In the genomic region with DNA sequence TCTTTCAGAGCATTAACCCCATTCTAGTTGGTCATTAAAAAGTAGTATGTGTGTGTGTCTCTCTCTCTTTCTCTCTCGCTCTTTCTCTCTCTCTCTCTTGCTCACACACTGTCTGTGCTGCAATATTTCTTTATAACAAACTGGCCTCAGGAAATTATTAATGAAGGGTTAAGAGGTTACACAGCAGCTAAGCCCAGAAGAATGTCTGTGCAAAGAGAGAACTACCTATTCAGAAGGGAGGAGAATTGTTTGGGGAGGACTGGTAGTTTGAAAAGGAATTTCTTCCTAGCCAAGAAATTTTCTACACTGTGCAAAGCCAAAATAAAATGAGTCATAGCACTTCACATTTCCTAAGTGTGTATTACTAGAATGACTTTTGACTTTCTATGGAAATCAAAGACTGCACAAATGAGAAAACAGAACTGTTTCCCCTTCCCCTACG, we compare ENCODE assay signal across 1 cellular context.
TF ChIP-seq lines count a peak whose summit lies in the region.

No MANE protein-coding gene starts in this region.

TF ChIP-seq in HEK293, 187 proteins besides CTCF, POLR2A, EP300 and RAD21 (continued from another document and continues in another):
- TF ChIP-seq, protein P1, sequence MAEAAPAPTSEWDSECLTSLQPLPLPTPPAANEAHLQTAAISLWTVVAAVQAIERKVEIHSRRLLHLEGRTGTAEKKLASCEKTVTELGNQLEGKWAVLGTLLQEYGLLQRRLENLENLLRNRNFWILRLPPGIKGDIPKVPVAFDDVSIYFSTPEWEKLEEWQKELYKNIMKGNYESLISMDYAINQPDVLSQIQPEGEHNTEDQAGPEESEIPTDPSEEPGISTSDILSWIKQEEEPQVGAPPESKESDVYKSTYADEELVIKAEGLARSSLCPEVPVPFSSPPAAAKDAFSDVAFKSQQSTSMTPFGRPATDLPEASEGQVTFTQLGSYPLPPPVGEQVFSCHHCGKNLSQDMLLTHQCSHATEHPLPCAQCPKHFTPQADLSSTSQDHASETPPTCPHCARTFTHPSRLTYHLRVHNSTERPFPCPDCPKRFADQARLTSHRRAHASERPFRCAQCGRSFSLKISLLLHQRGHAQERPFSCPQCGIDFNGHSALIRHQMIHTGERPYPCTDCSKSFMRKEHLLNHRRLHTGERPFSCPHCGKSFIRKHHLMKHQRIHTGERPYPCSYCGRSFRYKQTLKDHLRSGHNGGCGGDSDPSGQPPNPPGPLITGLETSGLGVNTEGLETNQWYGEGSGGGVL (tag by site-specific recombination; IDR thresholded peaks at IDR 0.05): no peak
- no peak for TF ChIP-seq ZBTB7A (tag by site-specific recombination; IDR thresholded peaks at IDR 0.05; ENCODE audit: low read depth)
- TF ChIP-seq ZNF529 (tag by site-specific recombination; IDR thresholded peaks at IDR 0.05; ENCODE audit: insufficient replicate concordance): no peak
- TF ChIP-seq HOXC10 (CRISPR knock-in tag; IDR thresholded peaks at IDR 0.05): no peak
- no peak for TF ChIP-seq FEZF1 (tag by site-specific recombination; IDR thresholded peaks at IDR 0.05)
- peak; percentile 44; the same call in 1 of the 2 replicates for TF ChIP-seq PRDM1 (tag by site-specific recombination; IDR thresholded peaks at IDR 0.05)
- TF ChIP-seq ZNF629 (tag by site-specific recombination; IDR thresholded peaks at IDR 0.05): 0 out of 2 replicates have a peak, but pooled peaks have one; percentile 16
- no peak for TF ChIP-seq ZNF670 (tag by site-specific recombination; IDR thresholded peaks at IDR 0.05; ENCODE audit: low read depth)
- TF ChIP-seq ZNF112 (tag by site-specific recombination; IDR thresholded peaks at IDR 0.05): no peak
- no peak for TF ChIP-seq ZNF202 (tag by site-specific recombination; IDR thresholded peaks at IDR 0.05; ENCODE audit: borderline replicate concordance)
- no peak for TF ChIP-seq ZNF157 (tag by site-specific recombination; IDR thresholded peaks at IDR 0.05)
- TF ChIP-seq, protein P2, sequence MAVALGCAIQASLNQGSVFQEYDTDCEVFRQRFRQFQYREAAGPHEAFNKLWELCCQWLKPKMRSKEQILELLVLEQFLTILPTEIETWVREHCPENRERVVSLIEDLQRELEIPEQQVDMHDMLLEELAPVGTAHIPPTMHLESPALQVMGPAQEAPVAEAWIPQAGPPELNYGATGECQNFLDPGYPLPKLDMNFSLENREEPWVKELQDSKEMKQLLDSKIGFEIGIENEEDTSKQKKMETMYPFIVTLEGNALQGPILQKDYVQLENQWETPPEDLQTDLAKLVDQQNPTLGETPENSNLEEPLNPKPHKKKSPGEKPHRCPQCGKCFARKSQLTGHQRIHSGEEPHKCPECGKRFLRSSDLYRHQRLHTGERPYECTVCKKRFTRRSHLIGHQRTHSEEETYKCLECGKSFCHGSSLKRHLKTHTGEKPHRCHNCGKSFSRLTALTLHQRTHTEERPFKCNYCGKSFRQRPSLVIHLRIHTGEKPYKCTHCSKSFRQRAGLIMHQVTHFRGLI (tag by site-specific recombination; IDR thresholded peaks at IDR 0.05): no peak
- TF ChIP-seq, protein P3, sequence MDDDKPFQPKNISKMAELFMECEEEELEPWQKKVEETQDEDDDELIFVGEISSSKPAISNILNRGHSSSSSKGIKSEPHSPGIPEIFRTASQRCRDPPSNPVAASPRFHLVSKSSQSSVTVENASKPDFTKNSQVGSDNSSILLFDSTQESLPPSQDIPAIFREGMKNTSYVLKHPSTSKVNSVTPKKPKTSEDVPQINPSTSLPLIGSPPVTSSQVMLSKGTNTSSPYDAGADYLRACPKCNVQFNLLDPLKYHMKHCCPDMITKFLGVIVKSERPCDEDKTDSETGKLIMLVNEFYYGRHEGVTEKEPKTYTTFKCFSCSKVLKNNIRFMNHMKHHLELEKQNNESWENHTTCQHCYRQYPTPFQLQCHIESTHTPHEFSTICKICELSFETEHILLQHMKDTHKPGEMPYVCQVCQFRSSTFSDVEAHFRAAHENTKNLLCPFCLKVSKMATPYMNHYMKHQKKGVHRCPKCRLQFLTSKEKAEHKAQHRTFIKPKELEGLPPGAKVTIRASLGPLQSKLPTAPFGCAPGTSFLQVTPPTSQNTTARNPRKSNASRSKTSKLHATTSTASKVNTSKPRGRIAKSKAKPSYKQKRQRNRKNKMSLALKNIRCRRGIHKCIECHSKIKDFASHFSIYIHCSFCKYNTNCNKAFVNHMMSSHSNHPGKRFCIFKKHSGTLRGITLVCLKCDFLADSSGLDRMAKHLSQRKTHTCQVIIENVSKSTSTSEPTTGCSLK (tag by site-specific recombination; IDR thresholded peaks at IDR 0.05): no peak
- peak; percentile 46 for TF ChIP-seq OSR2 (tag by site-specific recombination; IDR thresholded peaks at IDR 0.05)
- no peak for TF ChIP-seq ZNF510 (tag by site-specific recombination; IDR thresholded peaks at IDR 0.05; ENCODE audit: insufficient replicate concordance)
- TF ChIP-seq ZNF2 (tag by site-specific recombination; IDR thresholded peaks at IDR 0.05): no peak
- TF ChIP-seq ZNF24 (tag by site-specific recombination; IDR thresholded peaks at IDR 0.05): no peak
- TF ChIP-seq, protein P4, sequence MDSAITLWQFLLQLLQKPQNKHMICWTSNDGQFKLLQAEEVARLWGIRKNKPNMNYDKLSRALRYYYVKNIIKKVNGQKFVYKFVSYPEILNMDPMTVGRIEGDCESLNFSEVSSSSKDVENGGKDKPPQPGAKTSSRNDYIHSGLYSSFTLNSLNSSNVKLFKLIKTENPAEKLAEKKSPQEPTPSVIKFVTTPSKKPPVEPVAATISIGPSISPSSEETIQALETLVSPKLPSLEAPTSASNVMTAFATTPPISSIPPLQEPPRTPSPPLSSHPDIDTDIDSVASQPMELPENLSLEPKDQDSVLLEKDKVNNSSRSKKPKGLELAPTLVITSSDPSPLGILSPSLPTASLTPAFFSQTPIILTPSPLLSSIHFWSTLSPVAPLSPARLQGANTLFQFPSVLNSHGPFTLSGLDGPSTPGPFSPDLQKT (IDR thresholded peaks at IDR 0.05; ENCODE audit: borderline replicate concordance, low read depth, low read length): no peak
- TF ChIP-seq, protein P5, sequence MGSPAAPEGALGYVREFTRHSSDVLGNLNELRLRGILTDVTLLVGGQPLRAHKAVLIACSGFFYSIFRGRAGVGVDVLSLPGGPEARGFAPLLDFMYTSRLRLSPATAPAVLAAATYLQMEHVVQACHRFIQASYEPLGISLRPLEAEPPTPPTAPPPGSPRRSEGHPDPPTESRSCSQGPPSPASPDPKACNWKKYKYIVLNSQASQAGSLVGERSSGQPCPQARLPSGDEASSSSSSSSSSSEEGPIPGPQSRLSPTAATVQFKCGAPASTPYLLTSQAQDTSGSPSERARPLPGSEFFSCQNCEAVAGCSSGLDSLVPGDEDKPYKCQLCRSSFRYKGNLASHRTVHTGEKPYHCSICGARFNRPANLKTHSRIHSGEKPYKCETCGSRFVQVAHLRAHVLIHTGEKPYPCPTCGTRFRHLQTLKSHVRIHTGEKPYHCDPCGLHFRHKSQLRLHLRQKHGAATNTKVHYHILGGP (tag by site-specific recombination; IDR thresholded peaks at IDR 0.05): peak; percentile 86
- TF ChIP-seq MZF1 (tag by site-specific recombination; IDR thresholded peaks at IDR 0.05; ENCODE audit: borderline replicate concordance): no peak
- TF ChIP-seq ZBTB20 (tag by site-specific recombination; IDR thresholded peaks at IDR 0.05): no peak
- TF ChIP-seq, protein P6, sequence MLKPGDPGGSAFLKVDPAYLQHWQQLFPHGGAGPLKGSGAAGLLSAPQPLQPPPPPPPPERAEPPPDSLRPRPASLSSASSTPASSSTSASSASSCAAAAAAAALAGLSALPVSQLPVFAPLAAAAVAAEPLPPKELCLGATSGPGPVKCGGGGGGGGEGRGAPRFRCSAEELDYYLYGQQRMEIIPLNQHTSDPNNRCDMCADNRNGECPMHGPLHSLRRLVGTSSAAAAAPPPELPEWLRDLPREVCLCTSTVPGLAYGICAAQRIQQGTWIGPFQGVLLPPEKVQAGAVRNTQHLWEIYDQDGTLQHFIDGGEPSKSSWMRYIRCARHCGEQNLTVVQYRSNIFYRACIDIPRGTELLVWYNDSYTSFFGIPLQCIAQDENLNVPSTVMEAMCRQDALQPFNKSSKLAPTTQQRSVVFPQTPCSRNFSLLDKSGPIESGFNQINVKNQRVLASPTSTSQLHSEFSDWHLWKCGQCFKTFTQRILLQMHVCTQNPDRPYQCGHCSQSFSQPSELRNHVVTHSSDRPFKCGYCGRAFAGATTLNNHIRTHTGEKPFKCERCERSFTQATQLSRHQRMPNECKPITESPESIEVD (tag by site-specific recombination; IDR thresholded peaks at IDR 0.05): peak; percentile 82
- TF ChIP-seq ZIC2 (tag by site-specific recombination; IDR thresholded peaks at IDR 0.05): no peak
- no peak for TF ChIP-seq ZNF138 (tag by site-specific recombination; IDR thresholded peaks at IDR 0.05; ENCODE audit: borderline replicate concordance)
- no peak for TF ChIP-seq ZNF239 (tag by site-specific recombination; IDR thresholded peaks at IDR 0.05)
- TF ChIP-seq ZNF654 (tag by site-specific recombination; IDR thresholded peaks at IDR 0.05; ENCODE audit: low read depth): no peak
- TF ChIP-seq ZNF677 (tag by site-specific recombination; IDR thresholded peaks at IDR 0.05): no peak
- peak; percentile 70 for TF ChIP-seq ZNF366 (tag by site-specific recombination; conservative IDR thresholded peaks at IDR 0.05)
- no peak for TF ChIP-seq ZNF223 (tag by site-specific recombination; IDR thresholded peaks at IDR 0.05)
- no peak for TF ChIP-seq BCL11B (tag by site-specific recombination; IDR thresholded peaks at IDR 0.05; ENCODE audit: low read depth)
- no peak for TF ChIP-seq ZSCAN23 (tag by site-specific recombination; IDR thresholded peaks at IDR 0.05)
- no peak for TF ChIP-seq ZNF175 (tag by site-specific recombination; IDR thresholded peaks at IDR 0.05)
- no peak for TF ChIP-seq ZNF48 (tag by site-specific recombination; IDR thresholded peaks at IDR 0.05)
- TF ChIP-seq ZNF555 (tag by site-specific recombination; conservative IDR thresholded peaks at IDR 0.05): no peak
- TF ChIP-seq, protein P7, sequence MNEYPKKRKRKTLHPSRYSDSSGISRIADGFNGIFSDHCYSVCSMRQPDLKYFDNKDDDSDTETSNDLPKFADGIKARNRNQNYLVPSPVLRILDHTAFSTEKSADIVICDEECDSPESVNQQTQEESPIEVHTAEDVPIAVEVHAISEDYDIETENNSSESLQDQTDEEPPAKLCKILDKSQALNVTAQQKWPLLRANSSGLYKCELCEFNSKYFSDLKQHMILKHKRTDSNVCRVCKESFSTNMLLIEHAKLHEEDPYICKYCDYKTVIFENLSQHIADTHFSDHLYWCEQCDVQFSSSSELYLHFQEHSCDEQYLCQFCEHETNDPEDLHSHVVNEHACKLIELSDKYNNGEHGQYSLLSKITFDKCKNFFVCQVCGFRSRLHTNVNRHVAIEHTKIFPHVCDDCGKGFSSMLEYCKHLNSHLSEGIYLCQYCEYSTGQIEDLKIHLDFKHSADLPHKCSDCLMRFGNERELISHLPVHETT (tag by site-specific recombination; IDR thresholded peaks at IDR 0.05): no peak
- no peak for TF ChIP-seq ZXDB (tag by site-specific recombination; IDR thresholded peaks at IDR 0.05)
- TF ChIP-seq, protein P8, sequence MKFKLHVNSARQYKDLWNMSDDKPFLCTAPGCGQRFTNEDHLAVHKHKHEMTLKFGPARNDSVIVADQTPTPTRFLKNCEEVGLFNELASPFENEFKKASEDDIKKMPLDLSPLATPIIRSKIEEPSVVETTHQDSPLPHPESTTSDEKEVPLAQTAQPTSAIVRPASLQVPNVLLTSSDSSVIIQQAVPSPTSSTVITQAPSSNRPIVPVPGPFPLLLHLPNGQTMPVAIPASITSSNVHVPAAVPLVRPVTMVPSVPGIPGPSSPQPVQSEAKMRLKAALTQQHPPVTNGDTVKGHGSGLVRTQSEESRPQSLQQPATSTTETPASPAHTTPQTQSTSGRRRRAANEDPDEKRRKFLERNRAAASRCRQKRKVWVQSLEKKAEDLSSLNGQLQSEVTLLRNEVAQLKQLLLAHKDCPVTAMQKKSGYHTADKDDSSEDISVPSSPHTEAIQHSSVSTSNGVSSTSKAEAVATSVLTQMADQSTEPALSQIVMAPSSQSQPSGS (tag by site-specific recombination; IDR thresholded peaks at IDR 0.05; ENCODE audit: low read depth): no peak
- peak; percentile 93 for TF ChIP-seq MYNN (tag by site-specific recombination; IDR thresholded peaks at IDR 0.05; ENCODE audit: borderline replicate concordance)
- TF ChIP-seq ZNF623 (tag by site-specific recombination; IDR thresholded peaks at IDR 0.05): no peak
- TF ChIP-seq ZNF10 (tag by site-specific recombination; IDR thresholded peaks at IDR 0.05): no peak
- peak; percentile 64; the same call in 1 of the 2 replicates for TF ChIP-seq ZNF664 (tag by site-specific recombination; IDR thresholded peaks at IDR 0.05)
- no peak for TF ChIP-seq ZNF23 (tag by site-specific recombination; IDR thresholded peaks at IDR 0.05; ENCODE audit: borderline replicate concordance)
- TF ChIP-seq ZNF394 (tag by site-specific recombination; IDR thresholded peaks at IDR 0.05; ENCODE audit: borderline replicate concordance): 0 out of 2 replicates have a peak, but pooled peaks have one; percentile 19
- TF ChIP-seq SP7 (tag by site-specific recombination; IDR thresholded peaks at IDR 0.05): peak; percentile 56; the same call in 1 of the 2 replicates
- TF ChIP-seq ZNF610 (tag by site-specific recombination; IDR thresholded peaks at IDR 0.05; ENCODE audit: borderline replicate concordance): no peak
- no peak for TF ChIP-seq OVOL3 (tag by site-specific recombination; IDR thresholded peaks at IDR 0.05)
- no peak for TF ChIP-seq ZNF521 (tag by site-specific recombination; IDR thresholded peaks at IDR 0.05)
- TF ChIP-seq, protein P9, sequence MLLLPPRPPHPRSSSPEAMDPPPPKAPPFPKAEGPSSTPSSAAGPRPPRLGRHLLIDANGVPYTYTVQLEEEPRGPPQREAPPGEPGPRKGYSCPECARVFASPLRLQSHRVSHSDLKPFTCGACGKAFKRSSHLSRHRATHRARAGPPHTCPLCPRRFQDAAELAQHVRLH (tag by site-specific recombination; IDR thresholded peaks at IDR 0.05): no peak
- TF ChIP-seq KLF10 (tag by site-specific recombination; IDR thresholded peaks at IDR 0.05): no peak
- TF ChIP-seq, protein P10, sequence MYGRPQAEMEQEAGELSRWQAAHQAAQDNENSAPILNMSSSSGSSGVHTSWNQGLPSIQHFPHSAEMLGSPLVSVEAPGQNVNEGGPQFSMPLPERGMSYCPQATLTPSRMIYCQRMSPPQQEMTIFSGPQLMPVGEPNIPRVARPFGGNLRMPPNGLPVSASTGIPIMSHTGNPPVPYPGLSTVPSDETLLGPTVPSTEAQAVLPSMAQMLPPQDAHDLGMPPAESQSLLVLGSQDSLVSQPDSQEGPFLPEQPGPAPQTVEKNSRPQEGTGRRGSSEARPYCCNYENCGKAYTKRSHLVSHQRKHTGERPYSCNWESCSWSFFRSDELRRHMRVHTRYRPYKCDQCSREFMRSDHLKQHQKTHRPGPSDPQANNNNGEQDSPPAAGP (tag by site-specific recombination; IDR thresholded peaks at IDR 0.05): no peak
- TF ChIP-seq SP2 (tag by site-specific recombination; IDR thresholded peaks at IDR 0.05): no peak
- TF ChIP-seq ZNF114 (tag by site-specific recombination; IDR thresholded peaks at IDR 0.05): no peak
- TF ChIP-seq, protein P11, sequence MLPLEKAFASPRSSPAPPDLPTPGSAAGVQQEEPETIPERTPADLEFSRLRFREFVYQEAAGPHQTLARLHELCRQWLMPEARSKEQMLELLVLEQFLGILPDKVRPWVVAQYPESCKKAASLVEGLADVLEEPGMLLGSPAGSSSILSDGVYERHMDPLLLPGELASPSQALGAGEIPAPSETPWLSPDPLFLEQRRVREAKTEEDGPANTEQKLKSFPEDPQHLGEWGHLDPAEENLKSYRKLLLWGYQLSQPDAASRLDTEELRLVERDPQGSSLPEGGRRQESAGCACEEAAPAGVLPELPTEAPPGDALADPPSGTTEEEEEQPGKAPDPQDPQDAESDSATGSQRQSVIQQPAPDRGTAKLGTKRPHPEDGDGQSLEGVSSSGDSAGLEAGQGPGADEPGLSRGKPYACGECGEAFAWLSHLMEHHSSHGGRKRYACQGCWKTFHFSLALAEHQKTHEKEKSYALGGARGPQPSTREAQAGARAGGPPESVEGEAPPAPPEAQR (tag by site-specific recombination; IDR thresholded peaks at IDR 0.05): no peak
